8 cellular contexts compared by ENCODE assay signal in genomic region chr16:5032748-5033167, GRCh38. TPM values are rescaled to one million over a fixed set of nuclear protein-coding genes. Genes with fewer than 3 reads are reported as not detected.
DNase-seq lines count a peak whose midpoint lies in the region; ATAC-seq and TF ChIP-seq lines count a peak whose summit lies in the region.

No MANE protein-coding gene starts in this region.

- H3K36me3 Mint-ChIP-seq in naive thymus-derived CD8-positive, alpha-beta T cell: peaks cover 0 to 25% (median 0%) of the 10 kb centered on the region in 3 donors

- H3K9ac ChIP-seq in BLaER1 (peak overlapping the region; percentile 80), Loucy (ENCODE audit: low read depth, low read length, poor library complexity, severe bottlenecking) (no peak overlapping the region)

- DNase-seq in effector memory CD4-positive, alpha-beta T cell: no peak
- DNase-seq in naive thymus-derived CD8-positive, alpha-beta T cell: no peak
- DNase-seq in NCI-H748 (lab: John Stamatoyannopoulos, UW; ENCODE audit: unreplicated experiment) (no peak), NOMO-1 treated with dmso at 0.1 percent for 144 hours (lab: John Stamatoyannopoulos, UW; ENCODE audit: unreplicated experiment) (no peak), COLO668 (lab: John Stamatoyannopoulos, UW; ENCODE audit: unreplicated experiment) (no peak), cerebellar nuclear complex (lab: John Stamatoyannopoulos, UW) (no peak)

- H3K9me2 ChIP-seq in Loucy (replicated peaks; ENCODE audit: low read depth, low read length): no peaks in the 10 kb centered on the region

- no peaks in the 10 kb centered on the region for H3K27me3 Mint-ChIP-seq in naive thymus-derived CD8-positive, alpha-beta T cell

- H3K27ac ChIP-seq in BLaER1: no peak overlapping the region
- peak overlapping the region; percentile 47 for H3K27ac ChIP-seq in effector memory CD4-positive, alpha-beta T cell (ENCODE audit: insufficient read depth, low read length, poor library complexity, severe bottlenecking)

- peaks cover 14 to 27% (median 21%) of the 10 kb centered on the region in 4 donors for H3K4me1 Mint-ChIP-seq in naive thymus-derived CD8-positive, alpha-beta T cell

- peak overlapping the region in 8 of 10 donors; percentile 60 to 89 (median 78) for H3K27ac Mint-ChIP-seq in naive thymus-derived CD8-positive, alpha-beta T cell

- H3K36me3 ChIP-seq in BLaER1: peaks cover 19% of the 10 kb centered on the region
- no peaks in the 10 kb centered on the region for H3K36me3 ChIP-seq in Loucy (ENCODE audit: insufficient read depth, low read length)
- H3K36me3 ChIP-seq in effector memory CD4-positive, alpha-beta T cell (ENCODE audit: control insufficient read depth, insufficient read depth, low read length): peaks cover 10% of the 10 kb centered on the region

- peak overlapping the region; percentile 83 for H3K4me3 ChIP-seq in BLaER1
- peak overlapping the region; percentile 78 for H3K4me3 ChIP-seq in Loucy (ENCODE audit: low read length, poor library complexity, severe bottlenecking)
- H3K4me3 ChIP-seq in effector memory CD4-positive, alpha-beta T cell (ENCODE audit: insufficient read depth, low read depth, low read length, poor library complexity, severe bottlenecking): peak overlapping the region; percentile 83

- no peak for TF ChIP-seq CTCF in Loucy (conservative IDR thresholded peaks at IDR 0.05; ENCODE audit: low read length)

- H3K79me2 ChIP-seq in Loucy (ENCODE audit: insufficient read depth, low read length): no peaks in the 10 kb centered on the region

- peak overlapping the region; percentile 96; the same call in 1 of the 2 replicates for H2AFZ ChIP-seq in Loucy (ENCODE audit: low read length)

- H4K20me1 ChIP-seq in BLaER1 (no peaks in the 10 kb centered on the region), Loucy (ENCODE audit: insufficient read depth, low read length, poor library complexity, severe bottlenecking) (no peaks in the 10 kb centered on the region)

- H3K4me3 Mint-ChIP-seq in naive thymus-derived CD8-positive, alpha-beta T cell: peak overlapping the region; percentile 68 to 88 (median 80)

- H3K27me3 ChIP-seq in BLaER1: no peaks in the 10 kb centered on the region
- H3K27me3 ChIP-seq in Loucy (ENCODE audit: insufficient read depth, low read length, poor library complexity, severe bottlenecking): no peaks in the 10 kb centered on the region
- H3K27me3 ChIP-seq in effector memory CD4-positive, alpha-beta T cell (replicated peaks; ENCODE audit: control insufficient read depth, insufficient read depth, low read length, poor library complexity, severe bottlenecking): no peaks in the 10 kb centered on the region

- H3K9me3 ChIP-seq in BLaER1 (no peaks in the 10 kb centered on the region), Loucy (ENCODE audit: insufficient read depth, low read depth, low read length) (no peaks in the 10 kb centered on the region)
- no peaks in the 10 kb centered on the region for H3K9me3 ChIP-seq in effector memory CD4-positive, alpha-beta T cell (ENCODE audit: control insufficient read depth, low read length)

- H3K4me1 ChIP-seq in BLaER1 (peaks cover 24% of the 10 kb centered on the region), Loucy (ENCODE audit: insufficient read depth, low read length, poor library complexity, severe bottlenecking) (no peaks in the 10 kb centered on the region)
- H3K4me1 ChIP-seq in effector memory CD4-positive, alpha-beta T cell (ENCODE audit: control insufficient read depth, insufficient read depth, low read length, poor library complexity, severe bottlenecking): peaks cover 12% of the 10 kb centered on the region

- H3K4me2 ChIP-seq in BLaER1: peak overlapping the region; percentile 95
- peak overlapping the region; percentile 87 for H3K4me2 ChIP-seq in Loucy (ENCODE audit: low read depth, low read length, poor library complexity, severe bottlenecking)

- H3F3A ChIP-seq in Loucy (ENCODE audit: low read depth): no peaks in the 10 kb centered on the region

- H3K9me3 Mint-ChIP-seq in naive thymus-derived CD8-positive, alpha-beta T cell: no peaks in the 10 kb centered on the region

- ATAC-seq in naive thymus-derived CD8-positive, alpha-beta T cell: no peak

- POLR2A ChIA-PET in naive thymus-derived CD8-positive, alpha-beta T cell (lab: Charles Lee): interaction anchor here (2.7 kb wide), 1 partner anchor 65 kb away, joined by 9 read pairs; the partner anchor contains the start of gene EEF2KMT

RNA-seq across cellular contexts. Expression of gene NAGPA, which starts 1.0 kb away (rescaled TPM):
- 10 to 100 TPM; 36.7 to 39.0 TPM for total RNA-seq in naive thymus-derived CD8-positive, alpha-beta T cell
- polyA plus RNA-seq in naive thymus-derived CD8-positive, alpha-beta T cell: 10 to 100 TPM; 24.8 to 34.1 (median 32.6) TPM

RNA-seq across cellular contexts. Expression of gene C16orf89, which starts 33.0 kb away (rescaled TPM):
- not detected for total RNA-seq in naive thymus-derived CD8-positive, alpha-beta T cell
- polyA plus RNA-seq in naive thymus-derived CD8-positive, alpha-beta T cell: not detected

RNA-seq across cellular contexts. Expression of gene ALG1, which starts 38.9 kb away (rescaled TPM):
- 10 to 100 TPM; 22.8 to 27.6 TPM for total RNA-seq in naive thymus-derived CD8-positive, alpha-beta T cell
- 10 to 100 TPM; 23.3 to 25.1 (median 24.3) TPM for polyA plus RNA-seq in naive thymus-derived CD8-positive, alpha-beta T cell
